In the genomic region with DNA sequence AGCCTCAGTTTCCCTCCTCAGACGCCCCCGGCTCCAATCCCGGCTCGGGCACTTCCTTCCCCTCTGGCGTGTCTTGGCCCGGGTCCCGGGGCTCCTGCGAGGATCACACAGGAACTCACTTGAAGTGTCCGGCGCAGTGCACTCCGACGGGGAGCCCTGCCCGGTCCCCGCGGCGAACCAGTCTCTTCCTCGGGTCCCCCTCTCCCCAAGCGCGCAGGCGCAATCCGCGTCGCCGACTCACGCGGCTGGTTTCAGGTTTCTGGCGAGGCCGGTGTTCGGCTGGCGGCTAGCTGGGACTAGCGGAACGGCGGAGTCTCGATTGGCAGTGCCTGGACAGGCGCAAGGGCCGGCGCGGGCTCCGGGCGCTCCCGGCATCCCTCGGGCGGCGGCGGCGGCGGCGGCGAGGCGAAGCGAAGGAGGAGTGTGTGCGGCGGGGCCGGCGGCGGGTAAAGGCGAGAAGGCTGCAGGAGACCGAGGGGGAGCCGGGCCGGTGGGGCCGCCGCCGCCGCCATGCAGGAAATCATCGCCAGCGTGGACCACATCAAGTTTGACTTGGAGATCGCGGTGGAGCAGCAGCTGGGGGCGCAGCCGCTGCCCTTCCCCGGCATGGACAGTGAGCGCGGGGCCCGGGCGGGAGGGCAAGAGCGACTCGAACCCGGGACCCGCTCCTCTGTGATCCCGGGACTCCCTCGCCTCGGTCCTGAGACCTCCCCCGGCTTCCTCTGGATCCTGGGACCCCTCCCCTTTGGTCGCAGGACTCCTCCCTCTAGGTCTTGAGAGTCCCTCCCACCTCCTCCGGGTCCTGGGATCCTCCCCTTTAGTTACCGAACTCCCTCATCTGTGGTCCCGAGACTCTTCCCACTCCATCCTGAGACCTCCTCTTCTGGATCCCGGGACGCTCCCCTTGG, we compare ENCODE assay signal across 8 cellular contexts. TPM values are rescaled to one million over a fixed set of nuclear protein-coding genes. Genes with fewer than 3 reads are reported as not detected.
DNase-seq lines count a peak whose midpoint lies in the region; ATAC-seq, FAIRE-seq and TF ChIP-seq lines count a peak whose summit lies in the region.

CPSF4 (plus strand) TSS at position 371 of the 908 bp plus-strand sequence; CDS start at position 511, 140 bp downstream.
PTCD1 (minus strand) TSS at position 226 of the 908 bp plus-strand sequence. CDS start 3,556 bp downstream, outside the sequence.

- DNase-seq in GM12892 (ENCODE audit: insufficient read length) (peak; percentile 98), NCI-H1417 treated with DMSO at 0.1 percent for 48 hours (lab: John Stamatoyannopoulos, UW) (peak; percentile 32), T follicular helper cell (ENCODE audit: low read depth) (peak; percentile 73), adrenal gland (peak; percentile 95 to 97 (median 97)), left cardiac atrium (peak; percentile 97), posterior vena cava (ENCODE audit: low spot score) (peak; percentile 99), upper lobe of right lung (peak; percentile 98)

- intact Hi-C loops in adrenal gland (cut with DNase I), result no loop called here
- intact Hi-C loops in left cardiac atrium (cut with DNase I), result no loop called here
- intact Hi-C loops in posterior vena cava (cut with DNase I), result no loop called here
- intact Hi-C loops in upper lobe of right lung (cut with DNase I), result no loop called here

- H3K27ac ChIP-seq in adrenal gland (peak within 1 kb of the TSS in 4 of 5 donors; percentile 54 to 86 (median 72)), upper lobe of right lung (peak within 1 kb of the TSS; percentile 85)

- H3K4me3 ChIP-seq in adrenal gland (peak within 1 kb of the TSS; percentile 37 to 84 (median 52)), upper lobe of right lung (peak within 1 kb of the TSS; percentile 99)

- ATAC-seq in HG02798 (IDR thresholded peaks at IDR 0.05; ENCODE audit: poor library complexity, unreplicated experiment) (peak; percentile 96), left cardiac atrium (peak; percentile 98), upper lobe of right lung (peak; percentile 98)

- H3K9me3 ChIP-seq in adrenal gland (replicated peaks in 1 of 3) (no peaks in the 10 kb centered on the region), upper lobe of right lung (no peaks in the 10 kb centered on the region)

- TF ChIP-seq POLR2A in GM12892 (IDR thresholded peaks at IDR 0.05; ENCODE audit: low read depth, low read length) (peak; percentile 79; the same call in 1 of the 2 replicates), adrenal gland (IDR thresholded peaks at IDR 0.05) (peak; percentile 22 to 74)

- FAIRE-seq in GM12892 (lab: Jason Lieb, UNC), result peak; percentile 97

- H3K36me3 ChIP-seq in adrenal gland (replicated peaks in 1 of 2), result peaks cover 0 to 11% of the 10 kb centered on the region in 2 donors
- peaks cover 26% of the 10 kb centered on the region for H3K36me3 ChIP-seq in upper lobe of right lung

- H3K4me1 ChIP-seq in adrenal gland (replicated peaks in 1 of 2) (peaks cover 15% of the 10 kb centered on the region in 2 donors), upper lobe of right lung (peaks cover 24% of the 10 kb centered on the region)

- no peaks in the 10 kb centered on the region for H3K27me3 ChIP-seq in adrenal gland
- no peaks in the 10 kb centered on the region for H3K27me3 ChIP-seq in upper lobe of right lung

- 0 to 2% (median 0%) methylated on average over 16 to 89 of the region's 89 CpGs for WGBS in adrenal gland, 4 donors

- TF ChIP-seq CTCF in adrenal gland (IDR thresholded peaks at IDR 0.05), result no peak
- TF ChIP-seq CTCF in upper lobe of right lung (IDR thresholded peaks at IDR 0.05), result no peak

RNA-seq across cellular contexts. Expression of gene CPSF4, which starts in this region (rescaled TPM):
- polyA plus RNA-seq in GM12892 (2012; ENCODE audit: missing spikeins), result 34.0 TPM
- 10 to 100 TPM; 21.8 to 40.5 (median 27.6) TPM for total RNA-seq in adrenal gland
- 10 to 100 TPM; 16.0 to 40.1 (median 38.0) TPM for polyA plus RNA-seq in adrenal gland
- total RNA-seq in left cardiac atrium, result 10 to 100 TPM; 18.2 to 18.8 TPM
- total RNA-seq in posterior vena cava, result 10 to 100 TPM; 22.9 to 25.7 TPM
- total RNA-seq in upper lobe of right lung, result 26.9 TPM

RNA-seq across cellular contexts. Expression of gene PTCD1, which starts in this region (rescaled TPM):
- polyA plus RNA-seq in GM12892 (2012; ENCODE audit: missing spikeins), result 3.1 TPM
- total RNA-seq in adrenal gland, result 1 to 10 TPM; 4.5 to 9.2 (median 6.4) TPM
- polyA plus RNA-seq in adrenal gland, result 1 to 10 TPM; 2.5 to 6.5 (median 3.6) TPM
- total RNA-seq in left cardiac atrium, result 1 to 10 TPM; 2.6 to 2.8 TPM
- total RNA-seq in posterior vena cava, result 1 to 10 TPM; 3.1 to 5.6 TPM
- 7.5 TPM for total RNA-seq in upper lobe of right lung

Comparison
In these comparisons a context has a peak if more than half of its experiments do, and no peak if none do; other contexts are left out.
1. Peak in every context shown above with its lines: DNase-seq, ATAC-seq, H3K4me3 ChIP-seq and H3K27ac ChIP-seq.
2. DNase-seq: peak in every context shown above with its lines; median percentile 99 in posterior vena cava; 98 in GM12892; 98 in upper lobe of right lung; 97 in adrenal gland; 97 in left cardiac atrium; 73 in T follicular helper cell; 32 in NCI-H1417 treated with DMSO at 0.1 percent for 48 hours.